In the genomic region with DNA sequence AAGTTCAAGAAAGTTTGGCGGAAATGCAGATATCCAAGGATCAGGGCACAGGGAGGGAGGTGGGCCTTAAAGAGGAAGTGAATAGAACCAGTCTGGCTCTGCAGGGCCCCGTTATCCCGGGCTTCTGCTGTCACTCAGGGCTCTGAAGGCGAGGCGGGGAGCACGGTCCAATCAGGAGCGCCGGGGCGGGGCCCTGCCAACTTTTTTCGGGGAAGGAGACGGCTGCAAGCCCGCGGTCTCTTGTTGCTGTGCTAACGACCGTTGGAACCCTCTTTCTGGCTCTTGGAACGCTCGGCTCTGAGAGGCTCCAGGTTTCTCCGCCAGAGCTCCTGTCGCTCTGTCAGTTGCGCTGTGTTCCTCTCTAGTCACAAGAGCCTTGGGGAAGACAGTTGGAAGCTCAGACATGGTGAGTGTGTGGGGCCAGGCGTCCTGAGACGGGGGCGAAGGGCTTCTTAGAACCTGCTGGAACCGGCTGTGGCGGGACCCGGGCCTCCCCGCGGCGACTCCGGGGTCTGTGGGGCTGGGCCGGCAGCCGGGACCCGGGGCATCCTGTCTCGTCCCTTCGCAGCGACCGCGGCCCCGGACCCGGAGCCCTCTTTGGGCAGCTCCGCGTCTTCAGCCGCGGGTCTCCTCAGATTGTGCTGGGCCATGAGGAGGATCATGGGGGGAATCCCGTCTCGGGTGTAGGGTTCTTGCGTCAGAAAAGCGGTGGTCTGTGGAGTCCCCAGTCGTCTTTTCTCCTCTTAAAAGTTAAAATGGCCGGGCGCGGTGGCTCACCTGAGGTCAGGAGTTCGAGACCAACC, we compare ENCODE assay signal across 8 cellular contexts. TPM values are rescaled to one million over a fixed set of nuclear protein-coding genes. Genes with fewer than 3 reads are reported as not detected.
DNase-seq lines count a peak whose midpoint lies in the region; ATAC-seq and TF ChIP-seq lines count a peak whose summit lies in the region.

No MANE protein-coding gene starts in this region.

- H3K9me2 ChIP-seq in Karpas-422 (replicated peaks; ENCODE audit: insufficient read depth, low read length): no peaks in the 10 kb centered on the region

- CTCF ChIA-PET in activated CD4-positive, alpha-beta T cell treated with anti-CD3 and anti-CD28 coated beads, Interleukin-2, amount 10 ng/mL, durations not matched to agents 7 days and 5 days (lab: Charles Lee): interaction anchor here (0.5 to 3.3 kb wide), 4 partner anchors 9 to 169 kb away, joined by 4 to 18 read pairs (median 6); partner anchors contain the start of gene ZNF20

- H3K36me3 ChIP-seq in Karpas-422 (ENCODE audit: insufficient read depth, low read length) (peaks cover 22% of the 10 kb centered on the region), ectodermal cell (ENCODE audit: control insufficient read depth, insufficient read depth, low read length) (peaks cover 14% of the 10 kb centered on the region)

- no peaks in the 10 kb centered on the region for H3K27me3 Mint-ChIP-seq in activated CD4-positive, alpha-beta T cell treated with anti-CD3 and anti-CD28 coated beads, Interleukin-2, amount 10 ng/mL, durations not matched to agents 7 days and 5 days

- no peak for ATAC-seq in GM18873 (IDR thresholded peaks at IDR 0.05; ENCODE audit: low FRiP score, unreplicated experiment)

- peaks cover 11% of the 10 kb centered on the region for H3K9me3 Mint-ChIP-seq in activated CD4-positive, alpha-beta T cell treated with anti-CD3 and anti-CD28 coated beads, Interleukin-2, amount 10 ng/mL, durations not matched to agents 7 days and 5 days

- in situ Hi-C loops in ACHN (cut with HindIII; ENCODE audit: low pct_ligation_motif_present, low pct_unique_long_range_greater_than_20kb, low sequenced_read_pairs): no loop called here

- H4K20me1 ChIP-seq in Karpas-422 (ENCODE audit: insufficient read depth, low read depth, low read length): no peaks in the 10 kb centered on the region

- H3K9ac ChIP-seq in Karpas-422 (ENCODE audit: low read length): peak overlapping the region; percentile 91

- peak overlapping the region; percentile 81 for H3K4me3 Mint-ChIP-seq in activated CD4-positive, alpha-beta T cell treated with anti-CD3 and anti-CD28 coated beads, Interleukin-2, amount 10 ng/mL, durations not matched to agents 7 days and 5 days

- peak overlapping the region; percentile 84 for H3K4me2 ChIP-seq in Karpas-422 (ENCODE audit: low read depth, low read length, poor library complexity, severe bottlenecking)

- H3K79me2 ChIP-seq in Karpas-422 (ENCODE audit: low read length): peaks cover 34% of the 10 kb centered on the region

- H3K4me3 ChIP-seq in GM12865 (ENCODE audit: low read depth, low read length) (peak overlapping the region; percentile 90), Karpas-422 (ENCODE audit: low read length) (peak overlapping the region; percentile 95), ectodermal cell (ENCODE audit: insufficient read depth, low read depth, low read length) (peak overlapping the region; percentile 59), lower leg skin (ENCODE audit: low read depth, poor library complexity, severe bottlenecking) (peak overlapping the region; percentile 60)

- no peak for TF ChIP-seq POLR2A in lower leg skin (IDR thresholded peaks at IDR 0.05)

- DNase-seq in GM12865 (ENCODE audit: low read depth) (peak; percentile 89), Karpas-422 (peak; percentile 96), lower leg skin (ENCODE audit: low spot score in 2 of 2) (peak; percentile 87 to 97), ACHN (no peak)
- peak; percentile 68 for DNase-seq in activated CD4-positive, alpha-beta T cell treated with anti-CD3 and anti-CD28 coated beads, Interleukin-2, amount 10 ng/mL, durations not matched to agents 7 days and 5 days
- peak; percentile 14 for DNase-seq in stimulated activated CD4-positive, alpha-beta T cell treated with anti-CD3 and anti-CD28 coated beads, Interleukin-2, amount 100 ng/mL, for 4 hours (ENCODE audit: low read depth)

- POLR2A ChIA-PET in activated CD4-positive, alpha-beta T cell treated with anti-CD3 and anti-CD28 coated beads, Interleukin-2, amount 10 ng/mL, durations not matched to agents 7 days and 5 days (lab: Charles Lee): no interaction called here

- intact Hi-C loops in lower leg skin (cut with DNase I; ENCODE audit: low total_unique reads): no loop called here

- H3K27me3 ChIP-seq in Karpas-422 (ENCODE audit: low read length): no peaks in the 10 kb centered on the region
- no peaks in the 10 kb centered on the region for H3K27me3 ChIP-seq in ectodermal cell (ENCODE audit: control insufficient read depth, insufficient read depth, low read length, poor library complexity, severe bottlenecking)

- peaks cover 10% of the 10 kb centered on the region for H3K36me3 Mint-ChIP-seq in activated CD4-positive, alpha-beta T cell treated with anti-CD3 and anti-CD28 coated beads, Interleukin-2, amount 10 ng/mL, durations not matched to agents 7 days and 5 days (ENCODE audit: low read depth)

- H3K4me1 ChIP-seq in Karpas-422 (ENCODE audit: low read length) (peaks cover 10% of the 10 kb centered on the region), ectodermal cell (ENCODE audit: control insufficient read depth, insufficient read depth, low read length) (no peaks in the 10 kb centered on the region)

- peak overlapping the region; percentile 85 for H3K27ac Mint-ChIP-seq in activated CD4-positive, alpha-beta T cell treated with anti-CD3 and anti-CD28 coated beads, Interleukin-2, amount 10 ng/mL, durations not matched to agents 7 days and 5 days

- peak overlapping the region; percentile 66 for H3K27ac ChIP-seq in Karpas-422 (ENCODE audit: low read length)
- peak overlapping the region; percentile 90 for H3K27ac ChIP-seq in ectodermal cell (ENCODE audit: insufficient read depth, low read depth, low read length, poor library complexity, severe bottlenecking)

- H2AFZ ChIP-seq in Karpas-422 (ENCODE audit: low read length): peak overlapping the region; percentile 98

- TF ChIP-seq CTCF in GM12865 (IDR thresholded peaks at IDR 0.05; ENCODE audit: insufficient read depth, low read depth, low read length, missing control alignments): no peak
- no peak for TF ChIP-seq CTCF in lower leg skin (IDR thresholded peaks at IDR 0.05)

- 3% methylated on average over 53 of the region's 53 CpGs for WGBS in ectodermal cell, 2 experiments
- 1% methylated on average over 33 to 53 of the region's 53 CpGs for WGBS in lower leg skin, 2 donors

- peaks cover 22% of the 10 kb centered on the region for H3K4me1 Mint-ChIP-seq in activated CD4-positive, alpha-beta T cell treated with anti-CD3 and anti-CD28 coated beads, Interleukin-2, amount 10 ng/mL, durations not matched to agents 7 days and 5 days

- peaks cover 3% of the 10 kb centered on the region for H3K9me3 ChIP-seq in Karpas-422 (ENCODE audit: low read length)
- H3K9me3 ChIP-seq in ectodermal cell (ENCODE audit: control insufficient read depth, low read length): no peaks in the 10 kb centered on the region

RNA-seq across cellular contexts. Expression of gene ZNF844, which starts 27.7 kb away (rescaled TPM):
- 7.0 and 11.7 TPM in 2 replicates for total RNA-seq in Karpas-422 (2014; rRNA removed; shearing (Covaris generic); ENCODE audit: low replicate concordance)
- 1 to 10 TPM; 3.5 to 3.6 TPM for total RNA-seq in activated CD4-positive, alpha-beta T cell treated with anti-CD3 and anti-CD28 coated beads, Interleukin-2, amount 10 ng/mL, durations not matched to agents 7 days and 5 days
- 11.8 TPM for polyA plus RNA-seq in ectodermal cell (2013, experiment 1 of 4)
- polyA plus RNA-seq in ectodermal cell (2013, experiment 2 of 4): 9.9 TPM
- polyA plus RNA-seq in ectodermal cell (2013, experiment 3 of 4): 10.2 TPM
- 10.5 TPM for polyA plus RNA-seq in ectodermal cell (2013, experiment 4 of 4)
- total RNA-seq in lower leg skin: 10 to 100 TPM; 10.1 to 20.8 (median 14.6) TPM

RNA-seq across cellular contexts. Expression of gene ZNF878, which starts 39.5 kb away (rescaled TPM):
- total RNA-seq in Karpas-422 (2014; rRNA removed; shearing (Covaris generic); ENCODE audit: low replicate concordance): 0.71 and 0.79 TPM in 2 replicates
- total RNA-seq in activated CD4-positive, alpha-beta T cell treated with anti-CD3 and anti-CD28 coated beads, Interleukin-2, amount 10 ng/mL, durations not matched to agents 7 days and 5 days: under 1 TPM; 0.12 to 0.52 TPM
- 2.1 TPM for polyA plus RNA-seq in ectodermal cell (2013, experiment 1 of 4)
- polyA plus RNA-seq in ectodermal cell (2013, experiment 2 of 4): 2.1 TPM
- 1.7 TPM for polyA plus RNA-seq in ectodermal cell (2013, experiment 3 of 4)
- 1.6 TPM for polyA plus RNA-seq in ectodermal cell (2013, experiment 4 of 4)
- under 1 TPM in 1 of 4 donors, not detected in 3; 0.29 TPM for total RNA-seq in lower leg skin

RNA-seq across cellular contexts. Expression of gene ZNF20, which starts 47.9 kb away (rescaled TPM):
- 6.2 and 10.0 TPM in 2 replicates for total RNA-seq in Karpas-422 (2014; rRNA removed; shearing (Covaris generic); ENCODE audit: low replicate concordance)
- 1 to 10 TPM; 3.7 to 4.2 TPM for total RNA-seq in activated CD4-positive, alpha-beta T cell treated with anti-CD3 and anti-CD28 coated beads, Interleukin-2, amount 10 ng/mL, durations not matched to agents 7 days and 5 days
- 13.2 TPM for polyA plus RNA-seq in ectodermal cell (2013, experiment 1 of 4)
- polyA plus RNA-seq in ectodermal cell (2013, experiment 2 of 4): 11.2 TPM
- 9.8 TPM for polyA plus RNA-seq in ectodermal cell (2013, experiment 3 of 4)
- polyA plus RNA-seq in ectodermal cell (2013, experiment 4 of 4): 11.6 TPM
- 1 to 10 TPM; 1.5 to 6.1 (median 4.0) TPM for total RNA-seq in lower leg skin

RNA-seq across cellular contexts. Expression of gene ZNF433, which starts 56.8 kb away (rescaled TPM):
- 4.4 and 6.0 TPM in 2 replicates for total RNA-seq in Karpas-422 (2014; rRNA removed; shearing (Covaris generic); ENCODE audit: low replicate concordance)
- total RNA-seq in activated CD4-positive, alpha-beta T cell treated with anti-CD3 and anti-CD28 coated beads, Interleukin-2, amount 10 ng/mL, durations not matched to agents 7 days and 5 days: under 1 TPM; 0.10 to 0.33 TPM
- 6.5 TPM for polyA plus RNA-seq in ectodermal cell (2013, experiment 1 of 4)
- polyA plus RNA-seq in ectodermal cell (2013, experiment 2 of 4): 6.5 TPM
- polyA plus RNA-seq in ectodermal cell (2013, experiment 3 of 4): 5.2 TPM
- polyA plus RNA-seq in ectodermal cell (2013, experiment 4 of 4): 6.1 TPM
- 10 to 100 TPM in 2 of 4 donors, 1 to 10 TPM in 2; 8.8 to 13.9 (median 10.1) TPM for total RNA-seq in lower leg skin
